20 cellular contexts compared by ENCODE assay signal in genomic region chr7:20131776-20132175, GRCh38.
DNase-seq lines count a peak whose midpoint lies in the region; ATAC-seq and TF ChIP-seq lines count a peak whose summit lies in the region.
"Had no signal": no experiment of that assay in that cellular context is flagged by ENCODE, and none has a peak within 500 bp of the region (broad histone marks: within the 10 kb centered on the region; RNA-seq: fewer than 3 reads in every experiment).

No MANE protein-coding gene starts in this region.

- H2BK15ac ChIP-seq in mesendoderm (replicated peaks; ENCODE audit: low read depth): no peak overlapping the region

- H3K9ac ChIP-seq in mesendoderm (ENCODE audit: low read length): no peak overlapping the region

- H2BK5ac ChIP-seq in mesendoderm (ENCODE audit: low read length): no peak overlapping the region

- H3K27me3 ChIP-seq in GM06990 (replicated peaks; ENCODE audit: control insufficient read depth, insufficient read depth, low read length): no peaks in the 10 kb centered on the region
- H3K27me3 ChIP-seq in mesendoderm (ENCODE audit: insufficient read depth, low read length, poor library complexity): no peaks in the 10 kb centered on the region
- H3K27me3 ChIP-seq: BE2C had no signal

- no peak overlapping the region for H3K4ac ChIP-seq in mesendoderm (ENCODE audit: low read depth, low read length)

- H2BK120ac ChIP-seq in mesendoderm (ENCODE audit: low read depth, low read length): no peak overlapping the region

- no peak overlapping the region for H4K8ac ChIP-seq in mesendoderm (ENCODE audit: low read depth, low read length)

- H3K9me3 Mint-ChIP-seq in activated T-cell treated with anti-CD3 and anti-CD28 coated beads, Interleukin-2, amount 50 U/mL, for 24 hours: no peaks in the 10 kb centered on the region

- no peak overlapping the region for H3K27ac ChIP-seq in mesendoderm (ENCODE audit: low read depth, low read length)

- no peak for TF ChIP-seq CTCF in GM06990 (IDR thresholded peaks at IDR 0.05; ENCODE audit: insufficient read depth, low read length, poor library complexity, severe bottlenecking)

- no peak overlapping the region for H3K56ac ChIP-seq in mesendoderm (ENCODE audit: low read length)

- DNase-seq in GM06990 (ENCODE audit: extremely low read depth, insufficient read length) (peak; percentile 9), mesendoderm (no peak), NCI-H446 treated with DMSO at 0.1 percent for 48 hours (lab: John Stamatoyannopoulos, UW) (no peak)
- no peak for DNase-seq in activated T-cell treated with anti-CD3 and anti-CD28 coated beads, Interleukin-2, amount 50 U/mL, for 24 hours
- DNase-seq: ACHN; BE2C; C1 segment of cervical spinal cord; CD4-positive, CD25-positive, alpha-beta regulatory T cell; DMS53; DND-41; EL; GOT3; H7; IMR-90; Karpas-422 had no signal

- no peak overlapping the region for H3K23ac ChIP-seq in mesendoderm (ENCODE audit: low read length)

- no peaks in the 10 kb centered on the region for H3K36me3 Mint-ChIP-seq in activated T-cell treated with anti-CD3 and anti-CD28 coated beads, Interleukin-2, amount 50 U/mL, for 24 hours (ENCODE audit: low read depth)
- H3K36me3 Mint-ChIP-seq: CD4-positive, CD25-positive, alpha-beta regulatory T cell had no signal

- no peak overlapping the region for H4K5ac ChIP-seq in mesendoderm (ENCODE audit: low read length)

- peaks cover 2% of the 10 kb centered on the region for H3K4me1 ChIP-seq in mesendoderm (ENCODE audit: control insufficient read depth, low read depth, low read length)

- no peaks in the 10 kb centered on the region for H3K36me3 ChIP-seq in GM06990 (ENCODE audit: control insufficient read depth, insufficient read depth, low read length)
- H3K36me3 ChIP-seq in mesendoderm (ENCODE audit: control insufficient read depth, insufficient read depth, low read length): no peaks in the 10 kb centered on the region
- H3K36me3 ChIP-seq: BE2C had no signal

- no peaks in the 10 kb centered on the region for H3K4me1 Mint-ChIP-seq in activated T-cell treated with anti-CD3 and anti-CD28 coated beads, Interleukin-2, amount 50 U/mL, for 24 hours (ENCODE audit: low read depth)
- H3K4me1 Mint-ChIP-seq: CD4-positive, CD25-positive, alpha-beta regulatory T cell had no signal

- H3K79me2 ChIP-seq in mesendoderm (ENCODE audit: control insufficient read depth, insufficient read depth, low read length): no peaks in the 10 kb centered on the region

- WGBS in mesendoderm (ENCODE audit: extremely low coverage, insufficient coverage, low lambda C conversion rate): no CpG with 5 or more reads among the region's 4 CpGs

- H2AK5ac ChIP-seq in mesendoderm (ENCODE audit: low read length): no peak overlapping the region

- peak overlapping the region; percentile 39 for H3K18ac ChIP-seq in mesendoderm (ENCODE audit: low read length)

- H3K27me3 Mint-ChIP-seq in activated T-cell treated with anti-CD3 and anti-CD28 coated beads, Interleukin-2, amount 50 U/mL, for 24 hours: no peaks in the 10 kb centered on the region
- H3K27me3 Mint-ChIP-seq: CD4-positive, CD25-positive, alpha-beta regulatory T cell had no signal

- ATAC-seq in GM18867 (IDR thresholded peaks at IDR 0.05; ENCODE audit: unreplicated experiment) (peak; percentile 66), HG02885 (IDR thresholded peaks at IDR 0.05; ENCODE audit: poor library complexity, unreplicated experiment) (peak; percentile 80), HG03108 (IDR thresholded peaks at IDR 0.05; ENCODE audit: unreplicated experiment) (no peak)
- ATAC-seq: HCT116, K562 had no signal

- no peak overlapping the region for H3K4me3 Mint-ChIP-seq in activated T-cell treated with anti-CD3 and anti-CD28 coated beads, Interleukin-2, amount 50 U/mL, for 24 hours
- H3K4me3 Mint-ChIP-seq: CD4-positive, CD25-positive, alpha-beta regulatory T cell had no signal

- no peak overlapping the region for H3K4me3 ChIP-seq in GM06990 (replicated peaks; ENCODE audit: low read depth, low read length)
- no peak overlapping the region for H3K4me3 ChIP-seq in mesendoderm (ENCODE audit: low read length)
- H3K4me3 ChIP-seq: K562 had no signal

- no peak overlapping the region for H3K4me2 ChIP-seq in mesendoderm (ENCODE audit: low read length)

- no peaks in the 10 kb centered on the region for H3K79me1 ChIP-seq in mesendoderm (ENCODE audit: low read length)

- H3K27ac Mint-ChIP-seq in activated T-cell treated with anti-CD3 and anti-CD28 coated beads, Interleukin-2, amount 50 U/mL, for 24 hours: no peak overlapping the region
- H3K27ac Mint-ChIP-seq: CD4-positive, CD25-positive, alpha-beta regulatory T cell had no signal
